ENCODE assay signal across 13 cellular contexts in genomic region chr16:67661864-67662652, GRCh38. TPM values are rescaled to one million over a fixed set of nuclear protein-coding genes. Genes with fewer than 3 reads are reported as not detected.
DNase-seq lines count a peak whose midpoint lies in the region; ATAC-seq and TF ChIP-seq lines count a peak whose summit lies in the region.
"Had no signal": no experiment of that assay in that cellular context is flagged by ENCODE, and none has a peak within 500 bp of the region (broad histone marks: within the 10 kb centered on the region; RNA-seq: fewer than 3 reads in every experiment).

No MANE protein-coding gene starts in this region.

- peaks cover 28 to 56% (median 47%) of the 10 kb centered on the region in 4 donors for H3K4me1 ChIP-seq in esophagus muscularis mucosa
- H3K4me1 ChIP-seq in sigmoid colon = peaks cover 0 to 41% (median 37%) of the 10 kb centered on the region in 4 donors
- H3K4me1 ChIP-seq: foreskin keratinocyte had no signal

- 91% methylated on average over 26 of the region's 34 CpGs for WGBS in esophagus muscularis mucosa
- 96% methylated on average over 34 of the region's 34 CpGs for WGBS in sigmoid colon, 2 donors

- ATAC-seq in activated T-cell treated with anti-CD3 and anti-CD28 coated beads, Interleukin-2, amount 50 U/mL, for 72 hours (replicated peaks in 1 of 2) = no peak
- no peak for ATAC-seq in T-cell (replicated peaks in 1 of 4)
- ATAC-seq in HG03159 (IDR thresholded peaks at IDR 0.05; ENCODE audit: unreplicated experiment) = no peak
- ATAC-seq in GM21786 (IDR thresholded peaks at IDR 0.05; ENCODE audit: unreplicated experiment) = no peak
- ATAC-seq: left lung had no signal

- no peak overlapping the region for H3K4me3 ChIP-seq in esophagus muscularis mucosa
- H3K4me3 ChIP-seq in sigmoid colon = no peak overlapping the region

- H3K4me1 Mint-ChIP-seq in activated T-cell treated with anti-CD3 and anti-CD28 coated beads, Interleukin-2, amount 50 U/mL, for 72 hours (ENCODE audit: low read depth) = peaks cover 43% of the 10 kb centered on the region
- peaks cover 20 to 37% (median 36%) of the 10 kb centered on the region in 3 donors for H3K4me1 Mint-ChIP-seq in T-cell

- DNase-seq in activated T-cell treated with anti-CD3 and anti-CD28 coated beads, Interleukin-2, amount 50 U/mL, for 72 hours = no peak
- DNase-seq in activated T-cell treated with anti-CD3 and anti-CD28 coated beads, Interleukin-2, amount 50 U/mL, for 1 hour = no peak
- DNase-seq in T-cell = no peak
- DNase-seq in esophagus muscularis mucosa (ENCODE audit: extremely low spot score) = no peak
- DNase-seq in sigmoid colon = peak; percentile 64
- no peak for DNase-seq in ACHN
- DNase-seq: cortex of kidney, NCI-H2171, RPMI8226 had no signal

- intact Hi-C loops in esophagus muscularis mucosa (cut with DNase I) (loop anchor here (5.0 kb wide), 1 partner anchor 145 kb away; the partner anchor contains the start of genes RANBP10 and TSNAXIP1), sigmoid colon (cut with DNase I) (loop anchor here (2.0 kb wide), 1 partner anchor 133 kb away; the partner anchor contains the start of gene RIPOR1)

- TF ChIP-seq EP300 in esophagus muscularis mucosa (IDR thresholded peaks at IDR 0.05) (no peak), sigmoid colon (IDR thresholded peaks at IDR 0.05) (no peak)

- no peaks in the 10 kb centered on the region for H3K27me3 Mint-ChIP-seq in activated T-cell treated with anti-CD3 and anti-CD28 coated beads, Interleukin-2, amount 50 U/mL, for 72 hours (ENCODE audit: low read depth)
- H3K27me3 Mint-ChIP-seq in T-cell = no peaks in the 10 kb centered on the region

- peak overlapping the region; percentile 91 to 95 for H3K4me3 Mint-ChIP-seq in activated T-cell treated with anti-CD3 and anti-CD28 coated beads, Interleukin-2, amount 50 U/mL, for 72 hours
- peak overlapping the region; percentile 86 to 89 (median 89) for H3K4me3 Mint-ChIP-seq in T-cell

- in situ Hi-C loops in ACHN (cut with HindIII; ENCODE audit: low pct_ligation_motif_present, low pct_unique_long_range_greater_than_20kb, low sequenced_read_pairs) = no loop called here

- no peaks in the 10 kb centered on the region for H3K27me3 ChIP-seq in esophagus muscularis mucosa
- H3K27me3 ChIP-seq in sigmoid colon = no peaks in the 10 kb centered on the region
- H3K27me3 ChIP-seq: foreskin keratinocyte, left lung had no signal

- peaks cover 5 to 7% of the 10 kb centered on the region in 2 donors for H3K36me3 Mint-ChIP-seq in activated T-cell treated with anti-CD3 and anti-CD28 coated beads, Interleukin-2, amount 50 U/mL, for 72 hours (ENCODE audit: insufficient read depth in 2 of 2)
- no peaks in the 10 kb centered on the region for H3K36me3 Mint-ChIP-seq in T-cell

- CTCF ChIA-PET in T-cell (lab: Charles Lee) = interaction anchor here in 1 of 2 donors (0.6 kb wide), 1 partner anchor 9 kb away, joined by 5 read pairs; no protein-coding TSS in a partner anchor

- TF ChIP-seq POLR2A in esophagus muscularis mucosa (IDR thresholded peaks at IDR 0.05; ENCODE audit: low read depth) = no peak
- TF ChIP-seq POLR2A in sigmoid colon (IDR thresholded peaks at IDR 0.05) = no peak

- H3K9me3 ChIP-seq in esophagus muscularis mucosa (no peaks in the 10 kb centered on the region), sigmoid colon (no peaks in the 10 kb centered on the region)
- H3K9me3 ChIP-seq: left lung had no signal

- POLR2A ChIA-PET in T-cell (lab: Charles Lee) = no interaction called here

- no peak overlapping the region for H3K27ac Mint-ChIP-seq in activated T-cell treated with anti-CD3 and anti-CD28 coated beads, Interleukin-2, amount 50 U/mL, for 72 hours
- H3K27ac Mint-ChIP-seq in T-cell = peak overlapping the region in 1 of 2 donors; percentile 31

- H3K27ac ChIP-seq in esophagus muscularis mucosa (replicated peaks in 1 of 4) = peak overlapping the region in 3 of 4 donors; percentile 95 to 98 (median 98)
- no peak overlapping the region for H3K27ac ChIP-seq in sigmoid colon
- H3K27ac ChIP-seq: foreskin keratinocyte had no signal

- H3K9me3 Mint-ChIP-seq in activated T-cell treated with anti-CD3 and anti-CD28 coated beads, Interleukin-2, amount 50 U/mL, for 72 hours = no peaks in the 10 kb centered on the region
- no peaks in the 10 kb centered on the region for H3K9me3 Mint-ChIP-seq in T-cell

- H3K36me3 ChIP-seq in esophagus muscularis mucosa (peaks cover 0 to 46% (median 32%) of the 10 kb centered on the region in 4 donors), sigmoid colon (peaks cover 6 to 30% (median 10%) of the 10 kb centered on the region in 4 donors)

- TF ChIP-seq CTCF in esophagus muscularis mucosa (IDR thresholded peaks at IDR 0.05) = no peak
- no peak for TF ChIP-seq CTCF in sigmoid colon (IDR thresholded peaks at IDR 0.05)

RNA-seq across cellular contexts. Expression of gene PARD6A, which starts 1.3 kb away (rescaled TPM):
- total RNA-seq in activated T-cell treated with anti-CD3 and anti-CD28 coated beads, Interleukin-2, amount 50 U/mL, for 72 hours = 1 to 10 TPM; 7.2 to 9.2 TPM
- total RNA-seq in T-cell (10 to 100 TPM in 1 of 5 donors, 1 to 10 TPM in 4; 2.9 to 10.6 (median 7.6) TPM), esophagus muscularis mucosa (10 to 100 TPM; 11.3 to 22.8 (median 16.0) TPM), sigmoid colon (10 to 100 TPM; 12.8 to 16.6 (median 14.0) TPM)
- polyA plus RNA-seq in sigmoid colon = 1 to 10 TPM; 4.2 to 8.3 (median 4.4) TPM

RNA-seq across cellular contexts. Expression of gene ACD, which starts 2.0 kb away (rescaled TPM):
- 10 to 100 TPM; 53.6 to 73.0 TPM for total RNA-seq in activated T-cell treated with anti-CD3 and anti-CD28 coated beads, Interleukin-2, amount 50 U/mL, for 72 hours
- total RNA-seq in T-cell (10 to 100 TPM; 24.5 to 62.6 (median 53.6) TPM), esophagus muscularis mucosa (10 to 100 TPM; 22.0 to 31.6 (median 29.3) TPM), sigmoid colon (10 to 100 TPM; 13.9 to 20.6 (median 18.7) TPM)
- 10 to 100 TPM in 1 of 3 donors, 1 to 10 TPM in 2; 7.4 to 19.3 (median 9.6) TPM for polyA plus RNA-seq in sigmoid colon

RNA-seq across cellular contexts. Expression of gene ENKD1, which starts 4.5 kb away (rescaled TPM):
- 10 to 100 TPM; 12.0 to 18.3 TPM for total RNA-seq in activated T-cell treated with anti-CD3 and anti-CD28 coated beads, Interleukin-2, amount 50 U/mL, for 72 hours
- total RNA-seq in T-cell = 10 to 100 TPM in 3 of 5 donors, 1 to 10 TPM in 2; 4.2 to 12.1 (median 10.1) TPM
- total RNA-seq in esophagus muscularis mucosa = 10 to 100 TPM; 24.5 to 47.3 (median 35.6) TPM
- 10 to 100 TPM; 21.0 to 27.0 (median 23.2) TPM for total RNA-seq in sigmoid colon
- polyA plus RNA-seq in sigmoid colon = 10 to 100 TPM in 1 of 3 donors, 1 to 10 TPM in 2; 6.9 to 16.2 (median 9.0) TPM

RNA-seq across cellular contexts. Expression of gene C16orf86, which starts 4.6 kb away (rescaled TPM):
- total RNA-seq in activated T-cell treated with anti-CD3 and anti-CD28 coated beads, Interleukin-2, amount 50 U/mL, for 72 hours = 1 to 10 TPM; 4.9 to 5.9 TPM
- total RNA-seq in T-cell (1 to 10 TPM; 1.9 to 6.7 (median 5.4) TPM), esophagus muscularis mucosa (10 to 100 TPM in 2 of 4 donors, 1 to 10 TPM in 2; 5.1 to 15.6 (median 9.1) TPM), sigmoid colon (10 to 100 TPM in 3 of 4 donors, 1 to 10 TPM in 1; 8.6 to 26.1 (median 21.9) TPM)
- polyA plus RNA-seq in sigmoid colon = 1 to 10 TPM in 2 of 3 donors, under 1 TPM in 1; 0.46 to 5.0 (median 1.8) TPM

RNA-seq across cellular contexts. Expression of gene CARMIL2, which starts 17.1 kb away (rescaled TPM):
- total RNA-seq in activated T-cell treated with anti-CD3 and anti-CD28 coated beads, Interleukin-2, amount 50 U/mL, for 72 hours = 100 to 1,000 TPM; 182 to 196 TPM
- 100 to 1,000 TPM; 150 to 271 (median 243) TPM for total RNA-seq in T-cell
- total RNA-seq in esophagus muscularis mucosa = 1 to 10 TPM in 1 of 4 donors, under 1 TPM in 3; 0.52 to 1.2 (median 0.76) TPM
- 1 to 10 TPM in 1 of 4 donors, under 1 TPM in 3; 0.36 to 1.5 (median 0.75) TPM for total RNA-seq in sigmoid colon
- 10 to 100 TPM in 1 of 3 donors, under 1 TPM in 1, not detected in 1; 0.23 to 20.7 TPM for polyA plus RNA-seq in sigmoid colon

Comparison
In these comparisons a context has a peak if more than half of its experiments do, and no peak if none do; other contexts are left out.
1. H3K27ac ChIP-seq: peak in esophagus muscularis mucosa (3 of 4); none in sigmoid colon (0 of 4).